8 cellular contexts compared by ENCODE assay signal in the genomic region with DNA sequence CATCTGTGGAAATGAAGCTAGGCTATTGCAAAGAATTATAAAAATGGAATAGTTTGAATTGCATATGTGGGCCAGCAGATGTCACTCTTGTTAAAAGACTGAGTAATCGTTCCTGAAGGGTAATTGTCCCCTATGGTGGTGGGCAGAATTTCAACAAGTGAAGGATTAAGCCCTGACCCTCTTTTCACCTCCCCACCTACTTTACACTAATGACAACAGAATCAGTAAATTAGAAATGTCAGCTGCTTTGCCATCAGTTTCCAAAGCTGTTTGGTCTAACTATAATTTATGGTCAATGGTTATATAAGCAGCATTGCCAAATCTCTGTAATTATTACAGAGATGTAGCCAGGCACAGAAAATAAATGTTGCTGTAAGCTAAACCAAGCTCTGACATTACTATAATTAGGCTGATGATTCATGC.
DNase-seq lines count a peak whose midpoint lies in the region; ATAC-seq and FAIRE-seq lines count a peak whose summit lies in the region.

No MANE protein-coding gene starts in this region.

- FAIRE-seq in A204.1 (lab: Jason Lieb, UNC), result peak; percentile 59

- ATAC-seq in HG03045 (IDR thresholded peaks at IDR 0.05; ENCODE audit: unreplicated experiment) (no peak), HG03108 (IDR thresholded peaks at IDR 0.05; ENCODE audit: unreplicated experiment) (no peak)

- peak; percentile 3 for DNase-seq in GM19238 (ENCODE audit: insufficient read length, low spot score)
- peak; percentile 13 for DNase-seq in HS-5 (ENCODE audit: low read depth)
- DNase-seq in NOMO-1 treated with dmso at 0.1 percent for 144 hours (lab: John Stamatoyannopoulos, UW; ENCODE audit: unreplicated experiment), result peak; percentile 52
- DNase-seq in globus pallidus (ENCODE audit: low spot score), result peak; percentile 5
- DNase-seq in hippocampal formation (lab: John Stamatoyannopoulos, UW), result no peak

Comparison
In these comparisons a context has a peak if more than half of its experiments do, and no peak if none do; other contexts are left out.
1. DNase-seq: peak in GM19238 (single experiment), HS-5 (single experiment), NOMO-1 treated with dmso at 0.1 percent for 144 hours (single experiment) and globus pallidus (single experiment); none in hippocampal formation (0 of 2).